9 cellular contexts compared by ENCODE assay signal in the genomic region with DNA sequence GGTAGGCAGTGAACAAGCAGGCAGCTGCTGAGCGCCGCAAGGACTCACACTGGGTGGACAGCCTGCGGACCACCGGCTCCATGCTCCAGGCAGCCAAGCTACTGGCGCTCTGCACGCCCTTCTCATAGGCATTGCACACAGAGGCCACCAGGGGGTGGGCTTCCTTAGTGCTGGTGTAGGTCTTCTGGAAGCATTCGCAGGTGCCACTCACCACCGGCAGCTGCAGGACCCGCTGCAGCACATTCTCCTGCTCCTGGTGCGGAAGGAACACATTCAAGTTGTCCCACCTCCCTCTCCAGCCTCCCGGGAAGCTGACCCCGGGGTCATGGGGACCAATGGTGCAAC. TPM values are rescaled to one million over a fixed set of nuclear protein-coding genes. Genes with fewer than 3 reads are reported as not detected.
DNase-seq lines count a peak whose midpoint lies in the region; ATAC-seq and TF ChIP-seq lines count a peak whose summit lies in the region.
"Had no signal": no experiment of that assay in that cellular context is flagged by ENCODE, and none has a peak within 500 bp of the region (broad histone marks: within the 10 kb centered on the region; RNA-seq: fewer than 3 reads in every experiment).

No MANE protein-coding gene starts in this region.

- CTCF ChIA-PET in OCI-LY7 (lab: Charles Lee; ENCODE audit: unreplicated experiment) = no interaction called here

- H3K4me3 ChIP-seq in OCI-LY7 (ENCODE audit: low read depth, low read length, poor library complexity, severe bottlenecking) (no peak overlapping the region), fibroblast of the aortic adventitia (ENCODE audit: low read depth, low read length) (no peak overlapping the region), colonic mucosa (no peak overlapping the region)

- TF ChIP-seq CTCF in OCI-LY7 (conservative IDR thresholded peaks at IDR 0.05; ENCODE audit: low read length) (peak; percentile 75), fibroblast of the aortic adventitia (IDR thresholded peaks at IDR 0.05; ENCODE audit: insufficient read depth, low read length) (peak; percentile 27), colonic mucosa (IDR thresholded peaks at IDR 0.05) (no peak)

- H3K79me2 ChIP-seq in OCI-LY7 (ENCODE audit: insufficient read depth, low read depth, low read length) = no peaks in the 10 kb centered on the region

- H3K27ac ChIP-seq in OCI-LY7 (ENCODE audit: low read depth, low read length, poor library complexity, severe bottlenecking) (no peak overlapping the region), colonic mucosa (no peak overlapping the region)

- no peaks in the 10 kb centered on the region for H3K9me3 ChIP-seq in OCI-LY7 (ENCODE audit: low read length)
- H3K9me3 ChIP-seq in colonic mucosa = no peaks in the 10 kb centered on the region

- no peak overlapping the region for H3K4me2 ChIP-seq in OCI-LY7 (ENCODE audit: low read length)

- POLR2A ChIA-PET in OCI-LY7 (lab: Charles Lee) = no interaction called here

- BruUV-seq in OCI-LY7 (replicated peaks; lab: Mats Ljungman, UMichigan) = no TSS peak

- H3K4me1 ChIP-seq in OCI-LY7 (ENCODE audit: insufficient read depth, low read length, poor library complexity, severe bottlenecking) (no peaks in the 10 kb centered on the region), colonic mucosa (no peaks in the 10 kb centered on the region)

- no peaks in the 10 kb centered on the region for H3K36me3 ChIP-seq in OCI-LY7 (ENCODE audit: insufficient read depth, low read length)
- no peaks in the 10 kb centered on the region for H3K36me3 ChIP-seq in colonic mucosa

- no peak overlapping the region for H2AFZ ChIP-seq in OCI-LY7 (ENCODE audit: low read length)

- no peaks in the 10 kb centered on the region for H4K20me1 ChIP-seq in OCI-LY7 (ENCODE audit: insufficient read depth, low read length)

- no peak for ATAC-seq in Right ventricle myocardium inferior
- ATAC-seq in HG02623 (IDR thresholded peaks at IDR 0.05; ENCODE audit: unreplicated experiment) = no peak

- intact Hi-C loops in cardiac septum (cut with DNase I) (no loop called here), Right ventricle myocardium inferior (cut with DNase I) (no loop called here), OCI-LY7 (cut with micrococcal nuclease; ENCODE audit: unreplicated experiment) (no loop called here), colonic mucosa (cut with DNase I) (no loop called here)

- H3K9ac ChIP-seq in colonic mucosa (ENCODE audit: low read depth in 2 of 2, low read length in 2 of 2) = no peak overlapping the region

- H3K27me3 ChIP-seq in colonic mucosa = no peaks in the 10 kb centered on the region

- DNase-seq in cardiac septum (ENCODE audit: low spot score) = peak; percentile 71
- no peak for DNase-seq in Right ventricle myocardium inferior (ENCODE audit: missing footprints)
- DNase-seq in OCI-LY7 (ENCODE audit: low spot score) = peak; percentile 48
- no peak for DNase-seq in fibroblast of the aortic adventitia (ENCODE audit: low read depth)
- DNase-seq in ureter (ENCODE audit: low spot score) = peak; percentile 42
- no peak for DNase-seq in DMS153 (lab: John Stamatoyannopoulos, UW)
- DNase-seq in colonic mucosa = no peak
- DNase-seq: activated effector memory CD4-positive, alpha-beta T cell treated with Interleukin-2 at 50 U/mL for 16 hours had no signal

- H3K9me2 ChIP-seq in OCI-LY7 (ENCODE audit: insufficient read depth, low read length) = no peaks in the 10 kb centered on the region

RNA-seq across cellular contexts. Expression of a gene that starts 6.0 kb away (rescaled TPM):
- total RNA-seq in cardiac septum (3.9 TPM), Right ventricle myocardium inferior (17.6 TPM), OCI-LY7 (2022) (0.19 and 0.46 TPM in 2 replicates), fibroblast of the aortic adventitia (ENCODE audit: low replicate concordance) (0.27 and 0.41 TPM in 2 replicates), ureter (4.6 TPM), colonic mucosa (1 to 10 TPM in 1 of 2 donors, under 1 TPM in 1; 0.90 to 1.2 TPM)
- total RNA-seq in OCI-LY7 (2014; rRNA removed; shearing (Covaris generic)) = not detected in 2 replicates

RNA-seq across cellular contexts. Expression of a gene that starts 17.4 kb away (rescaled TPM):
- total RNA-seq in cardiac septum = 5.0 TPM
- 13.7 TPM for total RNA-seq in Right ventricle myocardium inferior
- total RNA-seq in OCI-LY7 (2014; rRNA removed; shearing (Covaris generic)) = 2.0 and 2.4 TPM in 2 replicates
- 0.77 and 2.8 TPM in 2 replicates for total RNA-seq in OCI-LY7 (2022)
- total RNA-seq in fibroblast of the aortic adventitia (ENCODE audit: low replicate concordance) = 8.7 and 13.0 TPM in 2 replicates
- 25.2 TPM for total RNA-seq in ureter
- 10 to 100 TPM; 14.7 to 19.0 TPM for total RNA-seq in colonic mucosa

RNA-seq across cellular contexts. Expression of a gene that starts 17.5 kb away (rescaled TPM):
- total RNA-seq in cardiac septum (not detected), Right ventricle myocardium inferior (not detected), OCI-LY7 (2022) (not detected in 2 replicates), fibroblast of the aortic adventitia (ENCODE audit: low replicate concordance) (0.09 and 0.49 TPM in 2 replicates), ureter (0.68 TPM), colonic mucosa (under 1 TPM in 1 of 2 donors, not detected in 1; 0.13 TPM)
- total RNA-seq in OCI-LY7 (2014; rRNA removed; shearing (Covaris generic)) = 0.19 TPM in 1 of 2 replicates, not detected in the other

RNA-seq across cellular contexts. Expression of a gene that starts 17.9 kb away (rescaled TPM):
- total RNA-seq in cardiac septum (5.8 TPM), Right ventricle myocardium inferior (2.2 TPM), OCI-LY7 (2022) (0.10 TPM in 1 of 2 replicates, not detected in the other), fibroblast of the aortic adventitia (ENCODE audit: low replicate concordance) (10.6 and 22.1 TPM in 2 replicates), ureter (11.2 TPM), colonic mucosa (1 to 10 TPM; 1.1 to 1.2 TPM)
- not detected in 2 replicates for total RNA-seq in OCI-LY7 (2014; rRNA removed; shearing (Covaris generic))

Comparison
In these comparisons a context has a peak if more than half of its experiments do, and no peak if none do; other contexts are left out.
1. DNase-seq: peak in cardiac septum (single experiment), OCI-LY7 (single experiment) and ureter (single experiment); none in Right ventricle myocardium inferior (single experiment), fibroblast of the aortic adventitia (single experiment), DMS153 (single experiment) and colonic mucosa (single experiment).